ENCODE assay signal across 8 cellular contexts in genomic region chr3:179452166-179452544, GRCh38. TPM values are rescaled to one million over a fixed set of nuclear protein-coding genes. Genes with fewer than 3 reads are reported as not detected.
A peak's percentile ranks its signal among the peaks of the same experiment; 100 is the strongest.
DNase-seq lines count a peak whose midpoint lies in the region; ATAC-seq and TF ChIP-seq lines count a peak whose summit lies in the region.

No MANE protein-coding gene starts in this region.

- CTCF ChIA-PET in OCI-LY7 (lab: Charles Lee; ENCODE audit: unreplicated experiment), result no interaction called here

- no peaks in the 10 kb centered on the region for H3K27me3 Mint-ChIP-seq in endothelial cell (ENCODE audit: unreplicated experiment)

- no TSS peak for BruUV-seq in OCI-LY7 (replicated peaks; lab: Mats Ljungman, UMichigan)

- H3K4me1 Mint-ChIP-seq in endothelial cell (ENCODE audit: unreplicated experiment), result peaks cover 37% of the 10 kb centered on the region

- H3K9ac ChIP-seq in DND-41 (ENCODE audit: low read depth, low read length), result peak overlapping the region; percentile 90; the same call in 1 of the 2 replicates
- H3K9ac ChIP-seq in parathyroid adenoma, result no peak overlapping the region

- peaks cover 8% of the 10 kb centered on the region for H3K36me3 Mint-ChIP-seq in endothelial cell (ENCODE audit: low read depth, unreplicated experiment)

- peak overlapping the region; percentile 91 for H3K27ac Mint-ChIP-seq in endothelial cell (ENCODE audit: unreplicated experiment)

- POLR2A ChIA-PET in OCI-LY7 (lab: Charles Lee), result interaction anchor here (1.5 to 3.3 kb wide), 2 partner anchors 11 to 14 kb away, joined by 6 to 18 read pairs; no protein-coding TSS in a partner anchor

- H2AFZ ChIP-seq in DND-41 (ENCODE audit: low read depth, low read length), result peak overlapping the region; percentile 85
- peak overlapping the region; percentile 82; the same call in 1 of the 2 replicates for H2AFZ ChIP-seq in OCI-LY7 (ENCODE audit: low read length)
- peak overlapping the region; percentile 5 for H2AFZ ChIP-seq in parathyroid adenoma

- H3K27ac ChIP-seq in DND-41 (ENCODE audit: low read length), result no peak overlapping the region
- no peak overlapping the region for H3K27ac ChIP-seq in OCI-LY7 (ENCODE audit: low read depth, low read length, poor library complexity, severe bottlenecking)
- peak overlapping the region; percentile 2 for H3K27ac ChIP-seq in parathyroid adenoma

- H4K20me1 ChIP-seq in DND-41 (ENCODE audit: insufficient read depth, low read length) (peaks cover 7% of the 10 kb centered on the region; the same call in 1 of the 2 replicates), OCI-LY7 (ENCODE audit: insufficient read depth, low read length) (no peaks in the 10 kb centered on the region)

- intact Hi-C loops in OCI-LY7 (cut with micrococcal nuclease; ENCODE audit: unreplicated experiment), result no loop called here

- no peaks in the 10 kb centered on the region for H3K9me3 Mint-ChIP-seq in endothelial cell (ENCODE audit: unreplicated experiment)

- no peaks in the 10 kb centered on the region for H3K9me2 ChIP-seq in OCI-LY7 (ENCODE audit: insufficient read depth, low read length)

- H3K4me3 ChIP-seq in DND-41 (ENCODE audit: low read depth in 1 of 2, low read length in 2 of 2) (peak overlapping the region in 1 of 2 experiments; percentile 96; a peak in 1 of 4 replicates), OCI-LY7 (ENCODE audit: low read depth, low read length, poor library complexity, severe bottlenecking) (peak overlapping the region; percentile 69), parathyroid adenoma (ENCODE audit: low read depth, low read length) (peak overlapping the region; percentile 63)

- H3K4me1 ChIP-seq in DND-41 (ENCODE audit: insufficient read depth, low read length) (peaks cover 34% of the 10 kb centered on the region), OCI-LY7 (ENCODE audit: insufficient read depth, low read length, poor library complexity, severe bottlenecking) (peaks cover 14% of the 10 kb centered on the region), parathyroid adenoma (no peaks in the 10 kb centered on the region)

- DNase-seq in DND-41, result no peak
- DNase-seq in OCI-LY7 (ENCODE audit: low spot score), result no peak
- DNase-seq in endothelial cell (ENCODE audit: low spot score), result no peak
- DNase-seq in HT-29 (ENCODE audit: low spot score), result no peak
- DNase-seq in SKM-1 (lab: John Stamatoyannopoulos, UW; ENCODE audit: unreplicated experiment), result no peak
- DNase-seq in SW 1271 (lab: John Stamatoyannopoulos, UW), result no peak
- DNase-seq in SKM-1 treated with dmso at 0.1 percent for 144 hours (lab: John Stamatoyannopoulos, UW; ENCODE audit: unreplicated experiment), result no peak

- H3K9me3 ChIP-seq in DND-41 (ENCODE audit: insufficient read depth, low read length, severe bottlenecking) (no peaks in the 10 kb centered on the region), OCI-LY7 (ENCODE audit: low read length) (no peaks in the 10 kb centered on the region), parathyroid adenoma (ENCODE audit: control insufficient read depth, low read length) (no peaks in the 10 kb centered on the region)

- ATAC-seq in DND-41 (ENCODE audit: insufficient read depth, low read depth), result no peak

- H3K4me2 ChIP-seq in DND-41 (ENCODE audit: insufficient read depth, low read length), result peak overlapping the region; percentile 73
- peak overlapping the region; percentile 77 for H3K4me2 ChIP-seq in OCI-LY7 (ENCODE audit: low read length)
- peak overlapping the region; percentile 92 for H3K4me2 ChIP-seq in parathyroid adenoma (ENCODE audit: low read length)

- peak overlapping the region; percentile 92 for H3K4me3 Mint-ChIP-seq in endothelial cell (ENCODE audit: unreplicated experiment)

- H3K79me2 ChIP-seq in DND-41 (ENCODE audit: insufficient read depth, low read length) (peaks cover 39% of the 10 kb centered on the region), OCI-LY7 (ENCODE audit: insufficient read depth, low read depth, low read length) (no peaks in the 10 kb centered on the region), parathyroid adenoma (no peaks in the 10 kb centered on the region)

- H3K27me3 ChIP-seq in DND-41 (ENCODE audit: insufficient read depth, low read length, poor library complexity) (peaks cover 15% of the 10 kb centered on the region), parathyroid adenoma (ENCODE audit: control insufficient read depth, insufficient read depth, low read length) (no peaks in the 10 kb centered on the region)

- TF ChIP-seq CTCF in DND-41 (IDR thresholded peaks at IDR 0.05; ENCODE audit: borderline replicate concordance, extremely low read depth, low read length, poor library complexity, severe bottlenecking), result no peak
- no peak for TF ChIP-seq CTCF in OCI-LY7 (conservative IDR thresholded peaks at IDR 0.05; ENCODE audit: low read length)
- TF ChIP-seq CTCF in endothelial cell (IDR thresholded peaks at IDR 0.05; ENCODE audit: unreplicated experiment), result no peak
- no peak for TF ChIP-seq CTCF in parathyroid adenoma (IDR thresholded peaks at IDR 0.05)

- peaks cover 7% of the 10 kb centered on the region; the same call in 1 of the 2 replicates for H3K36me3 ChIP-seq in DND-41 (ENCODE audit: insufficient read depth, low read length)
- no peaks in the 10 kb centered on the region for H3K36me3 ChIP-seq in OCI-LY7 (ENCODE audit: insufficient read depth, low read length)
- no peaks in the 10 kb centered on the region for H3K36me3 ChIP-seq in parathyroid adenoma (ENCODE audit: control insufficient read depth, insufficient read depth, low read length)

RNA-seq across cellular contexts. Expression of gene GNB4, which starts 0.9 kb away (rescaled TPM):
- total RNA-seq in OCI-LY7 (2014; rRNA removed; shearing (Covaris generic)), result 3.0 and 3.7 TPM in 2 replicates
- 9.5 and 16.2 TPM in 2 replicates for total RNA-seq in OCI-LY7 (2022)
- 66.9 TPM for total RNA-seq in endothelial cell (ENCODE audit: unreplicated experiment)
- not detected in 2 replicates for total RNA-seq in HT-29 (2014; rRNA removed; shearing (Covaris generic))

Comparison
In these comparisons a context has a peak if more than half of its experiments do, and no peak if none do; other contexts are left out.
1. H2AFZ ChIP-seq: peak in every context shown above with its lines; median percentile 85 in DND-41; 82 in OCI-LY7; 5 in parathyroid adenoma.